In genomic region chr1:212217633-212218032, GRCh38 we compare ENCODE assay signal across 26 cellular contexts.
"Had no signal": no experiment of that assay in that cellular context is flagged by ENCODE, and none has a peak within 500 bp of the region (broad histone marks: within the 10 kb centered on the region; RNA-seq: fewer than 3 reads in every experiment).

No MANE protein-coding gene starts in this region.

- H3K4me1 ChIP-seq: adrenal gland, body of pancreas, testis, vagina had no signal

- H3K4me3 ChIP-seq: adrenal gland, body of pancreas, left lung, lung, right lobe of liver, testis, vagina had no signal

- DNase-seq: activated CD4-positive, alpha-beta memory T cell treated with anti-CD3 and anti-CD28 coated beads for 36 hours; activated CD4-positive, alpha-beta T cell treated with anti-CD3 and anti-CD28 coated beads, Interleukin-2, amount 10 ng/mL, durations not matched to agents 24 days and 14 days; activated CD4-positive, CD25-positive, alpha-beta regulatory T cell treated with anti-CD3 and anti-CD28 coated beads, Interleukin-2, amount 50 U/mL, for 72 hours; activated CD8-positive, alpha-beta memory T cell treated with anti-CD3 and anti-CD28 coated beads, Interleukin-2, amount 50 U/mL, for 4 hours; activated effector memory CD4-positive, alpha-beta T cell treated with anti-CD3 and anti-CD28 coated beads, Interleukin-2, amount 50 U/mL, for 16 hours; activated naive CD4-positive, alpha-beta T cell treated with anti-CD3 and anti-CD28 coated beads for 36 hours; activated naive CD8-positive, alpha-beta T cell treated with anti-CD3 and anti-CD28 coated beads for 36 hours; activated T-cell treated with anti-CD3 and anti-CD28 coated beads, Interleukin-2, amount 50 U/mL, for 1 hour; adrenal gland; aorta; body of pancreas; effector memory CD4-positive, alpha-beta T cell; kidney glomerular epithelial cell; left lung; naive B cell; nephron progenitor cell; right lobe of liver; stimulated activated CD4-positive, alpha-beta T cell treated with anti-CD3 and anti-CD28 coated beads, Interleukin-15, amount 100 ng/mL, for 24 hours; stimulated activated CD4-positive, alpha-beta T cell treated with anti-CD3 and anti-CD28 coated beads, Interleukin-2, amount 100 ng/mL, for 24 hours; stimulated activated naive CD4-positive, alpha-beta T cell; T1000; testis; WERI-Rb-1 had no signal

- H3K9me3 ChIP-seq: adrenal gland, body of pancreas, left lung, neutrophil, right lobe of liver, testis, vagina had no signal

- H3K27me3 ChIP-seq: adrenal gland, body of pancreas, left lung, neutrophil, right lobe of liver, testis, vagina had no signal

- H3K36me3 ChIP-seq: adrenal gland, left lung, neutrophil, right lobe of liver, vagina, WERI-Rb-1 had no signal

- ATAC-seq: body of pancreas, right lobe of liver had no signal

- H3K27ac ChIP-seq: adrenal gland, body of pancreas, neutrophil, right lobe of liver, testis, WERI-Rb-1 had no signal
